8 cellular contexts compared by ENCODE assay signal in the genomic region with DNA sequence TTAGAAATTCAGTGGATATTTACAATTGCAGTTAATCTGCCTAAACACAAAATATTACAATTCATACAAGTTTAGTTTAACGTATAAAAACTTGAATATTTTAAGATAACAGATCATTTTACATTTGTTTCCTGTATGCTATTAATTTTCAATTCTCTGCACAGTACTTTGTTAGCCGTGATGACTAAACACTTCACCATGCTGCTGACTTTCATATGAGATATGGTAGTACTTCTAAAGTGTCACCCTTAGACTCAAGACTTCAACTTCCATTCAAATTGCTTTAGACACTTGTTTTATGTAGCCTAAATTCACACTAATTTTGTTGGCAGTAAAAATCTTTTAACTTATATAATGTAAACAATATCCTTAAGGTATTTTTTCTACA.
DNase-seq lines count a peak whose midpoint lies in the region; ATAC-seq and TF ChIP-seq lines count a peak whose summit lies in the region.

No MANE protein-coding gene starts in this region.

- no peaks in the 10 kb centered on the region for H3K36me3 ChIP-seq in RWPE2 (ENCODE audit: low read depth)

- H3K27me3 Mint-ChIP-seq in Calu3 (ENCODE audit: unreplicated experiment), result no peaks in the 10 kb centered on the region
- no peaks in the 10 kb centered on the region for H3K27me3 Mint-ChIP-seq in activated CD8-positive, alpha-beta memory T cell treated with anti-CD3 and anti-CD28 coated beads, Interleukin-2, amount 10 ng/mL, durations not matched to agents 7 days and 5 days
- no peaks in the 10 kb centered on the region for H3K27me3 Mint-ChIP-seq in activated T-helper 17 cell treated with anti-CD3 and anti-CD28 coated beads, Interleukin-2, amount 50 U/mL, for 72 hours

- H3K27ac Mint-ChIP-seq in Calu3 (ENCODE audit: unreplicated experiment), result peak overlapping the region; percentile 42
- H3K27ac Mint-ChIP-seq in activated CD8-positive, alpha-beta memory T cell treated with anti-CD3 and anti-CD28 coated beads, Interleukin-2, amount 10 ng/mL, durations not matched to agents 7 days and 5 days, result no peak overlapping the region
- H3K27ac Mint-ChIP-seq in activated T-helper 17 cell treated with anti-CD3 and anti-CD28 coated beads, Interleukin-2, amount 50 U/mL, for 72 hours, result no peak overlapping the region

- H3K27me3 ChIP-seq in RWPE2 (ENCODE audit: insufficient read depth, poor library complexity, severe bottlenecking), result no peaks in the 10 kb centered on the region

- H3K4me3 Mint-ChIP-seq in Calu3 (ENCODE audit: low read depth, unreplicated experiment), result peak overlapping the region; percentile 46
- no peak overlapping the region for H3K4me3 Mint-ChIP-seq in activated CD8-positive, alpha-beta memory T cell treated with anti-CD3 and anti-CD28 coated beads, Interleukin-2, amount 10 ng/mL, durations not matched to agents 7 days and 5 days
- no peak overlapping the region for H3K4me3 Mint-ChIP-seq in activated T-helper 17 cell treated with anti-CD3 and anti-CD28 coated beads, Interleukin-2, amount 50 U/mL, for 72 hours

- H3K9me3 ChIP-seq in RWPE2 (ENCODE audit: severe bottlenecking), result no peaks in the 10 kb centered on the region

- H3K36me3 Mint-ChIP-seq in Calu3 (ENCODE audit: insufficient read depth, unreplicated experiment), result no peaks in the 10 kb centered on the region
- H3K36me3 Mint-ChIP-seq in activated CD8-positive, alpha-beta memory T cell treated with anti-CD3 and anti-CD28 coated beads, Interleukin-2, amount 10 ng/mL, durations not matched to agents 7 days and 5 days, result no peaks in the 10 kb centered on the region
- H3K36me3 Mint-ChIP-seq in activated T-helper 17 cell treated with anti-CD3 and anti-CD28 coated beads, Interleukin-2, amount 50 U/mL, for 72 hours (ENCODE audit: low read depth), result no peaks in the 10 kb centered on the region

- DNase-seq in Calu3, result no peak
- DNase-seq in RWPE2 (ENCODE audit: low spot score), result no peak
- peak; percentile 13 for DNase-seq in hepatic stellate cell (ENCODE audit: low spot score)
- DNase-seq in activated CD8-positive, alpha-beta memory T cell treated with anti-CD3 and anti-CD28 coated beads, Interleukin-2, amount 10 ng/mL, durations not matched to agents 7 days and 5 days, result no peak
- DNase-seq in stimulated activated naive CD4-positive, alpha-beta T cell (lab: John Stamatoyannopoulos, UW), result no peak
- no peak for DNase-seq in germinal center (ENCODE audit: low spot score)

- TF ChIP-seq CTCF in Calu3 (IDR thresholded peaks at IDR 0.05; ENCODE audit: unreplicated experiment) (no peak), RWPE2 (IDR thresholded peaks at IDR 0.05; ENCODE audit: poor library complexity, severe bottlenecking) (no peak)

- peak overlapping the region; percentile 7 for H3K4me3 ChIP-seq in RWPE2 (ENCODE audit: severe bottlenecking)

- H3K9me3 Mint-ChIP-seq in Calu3 (ENCODE audit: low read depth, unreplicated experiment), result peaks cover 3% of the 10 kb centered on the region
- peaks cover 9% of the 10 kb centered on the region for H3K9me3 Mint-ChIP-seq in activated CD8-positive, alpha-beta memory T cell treated with anti-CD3 and anti-CD28 coated beads, Interleukin-2, amount 10 ng/mL, durations not matched to agents 7 days and 5 days (ENCODE audit: low read depth)
- peaks cover 20% of the 10 kb centered on the region for H3K9me3 Mint-ChIP-seq in activated T-helper 17 cell treated with anti-CD3 and anti-CD28 coated beads, Interleukin-2, amount 50 U/mL, for 72 hours

- BruUV-seq in Calu3 (replicated peaks; lab: Mats Ljungman, UMichigan), result no TSS peak

- ATAC-seq in HG02678 (IDR thresholded peaks at IDR 0.05; ENCODE audit: unreplicated experiment) (peak; percentile 58), RWPE2 (ENCODE audit: low read depth) (peak; percentile 94)
- no peak for ATAC-seq in activated CD8-positive, alpha-beta memory T cell treated with anti-CD3 and anti-CD28 coated beads, Interleukin-2, amount 10 ng/mL, durations not matched to agents 7 days and 5 days
- ATAC-seq in activated T-helper 17 cell treated with anti-CD3 and anti-CD28 coated beads, Interleukin-2, amount 50 U/mL, for 72 hours (replicated peaks), result no peak

- CTCF ChIA-PET in Calu3 (lab: Charles Lee), result interaction anchor here (0.6 kb wide), 1 partner anchor 19 kb away, joined by 4 read pairs; no protein-coding TSS in a partner anchor
- CTCF ChIA-PET in activated CD8-positive, alpha-beta memory T cell treated with anti-CD3 and anti-CD28 coated beads, Interleukin-2, amount 10 ng/mL, durations not matched to agents 7 days and 5 days (lab: Charles Lee), result no interaction called here

- H3K4me1 Mint-ChIP-seq in Calu3 (ENCODE audit: low read depth, unreplicated experiment), result no peaks in the 10 kb centered on the region
- H3K4me1 Mint-ChIP-seq in activated CD8-positive, alpha-beta memory T cell treated with anti-CD3 and anti-CD28 coated beads, Interleukin-2, amount 10 ng/mL, durations not matched to agents 7 days and 5 days, result no peaks in the 10 kb centered on the region
- H3K4me1 Mint-ChIP-seq in activated T-helper 17 cell treated with anti-CD3 and anti-CD28 coated beads, Interleukin-2, amount 50 U/mL, for 72 hours, result no peaks in the 10 kb centered on the region

- H3K4me1 ChIP-seq in RWPE2 (ENCODE audit: insufficient read depth, poor library complexity, severe bottlenecking), result no peaks in the 10 kb centered on the region

- peak overlapping the region; percentile 7 for H3K27ac ChIP-seq in RWPE2 (ENCODE audit: poor library complexity, severe bottlenecking)

- intact Hi-C loops in Calu3 (cut with micrococcal nuclease; ENCODE audit: unreplicated experiment), result no loop called here

Comparison
In these comparisons a context has a peak if more than half of its experiments do, and no peak if none do; other contexts are left out.
1. ATAC-seq: peak in HG02678 (single experiment) and RWPE2 (single experiment); none in activated CD8-positive, alpha-beta memory T cell treated with anti-CD3 and anti-CD28 coated beads, Interleukin-2, amount 10 ng/mL, durations not matched to agents 7 days and 5 days (single experiment) and activated T-helper 17 cell treated with anti-CD3 and anti-CD28 coated beads, Interleukin-2, amount 50 U/mL, for 72 hours (single experiment).